In the genomic region with DNA sequence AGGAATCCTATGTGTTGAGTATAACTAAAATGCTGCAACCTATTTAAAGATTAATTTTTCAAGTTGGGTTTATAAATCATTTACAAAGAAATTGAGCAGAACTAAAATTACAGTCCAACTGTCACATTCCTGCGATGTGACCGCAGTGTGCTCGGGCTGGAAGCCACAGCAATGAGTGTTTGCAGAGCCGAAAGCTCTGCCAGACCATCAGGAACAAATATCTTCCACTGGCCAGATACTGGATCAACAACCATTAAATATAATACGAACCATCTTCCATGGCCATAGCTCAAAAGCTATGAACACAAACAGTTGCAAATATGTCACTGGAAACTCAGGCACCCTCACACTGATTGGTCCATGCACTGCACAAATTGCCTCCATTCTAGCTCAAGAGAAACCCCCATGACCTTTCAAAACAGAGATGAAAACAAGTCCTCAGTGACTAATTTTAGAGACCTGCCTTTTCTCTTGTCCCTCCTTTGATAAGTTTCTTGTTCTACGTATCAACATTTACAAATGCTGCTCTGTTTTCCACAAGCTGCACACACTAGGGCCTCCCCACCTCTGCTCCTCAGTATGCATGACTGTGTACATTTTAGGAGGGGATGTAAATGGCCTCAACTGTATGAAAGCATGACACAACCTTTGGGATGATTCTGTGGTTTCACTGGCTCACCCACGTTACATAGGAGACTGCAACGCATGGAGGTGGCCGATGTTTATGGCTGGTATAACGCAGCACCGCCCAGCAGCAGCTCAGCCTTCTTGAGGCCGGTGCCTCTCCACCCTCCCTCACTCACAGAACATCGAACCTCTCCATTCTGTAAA, we compare ENCODE assay signal across 8 cellular contexts.
DNase-seq lines count a peak whose midpoint lies in the region; ATAC-seq and TF ChIP-seq lines count a peak whose summit lies in the region.
"Had no signal": no experiment of that assay in that cellular context is flagged by ENCODE, and none has a peak within 500 bp of the region (broad histone marks: within the 10 kb centered on the region; RNA-seq: fewer than 3 reads in every experiment).

No MANE protein-coding gene starts in this region.

- H3K4me1 Mint-ChIP-seq in T-helper 2 cell treated with Interferon-gamma antibody and Interleukin-4, amounts not matched to agents 5 μg/mL and 100 μg/mL, for 36 hours (ENCODE audit: low read depth): peaks cover 19% of the 10 kb centered on the region

- DNase-seq in HS-5 (ENCODE audit: low read depth) (peak; percentile 32), GDM1 (lab: John Stamatoyannopoulos, UW) (no peak), occipital lobe (lab: John Stamatoyannopoulos, UW) (no peak)
- peak; percentile 67 for DNase-seq in T-helper 2 cell treated with Interferon-gamma antibody and Interleukin-4, amounts not matched to agents 5 μg/mL and 100 μg/mL, for 36 hours (ENCODE audit: low spot score)
- peak in 2 of 3 donors; percentile 2 to 8 for DNase-seq in stimulated activated CD4-positive, alpha-beta T cell treated with anti-CD3 and anti-CD28 coated beads, TNF-alpha, amount 100 ng/mL, for 48 hours (ENCODE audit: low read depth in 3 of 3)
- DNase-seq: T1000 had no signal

- TF ChIP-seq POLR2A in gastroesophageal sphincter (IDR thresholded peaks at IDR 0.05): no peak

- peaks cover 5% of the 10 kb centered on the region for H3K27me3 Mint-ChIP-seq in T-helper 2 cell treated with Interferon-gamma antibody and Interleukin-4, amounts not matched to agents 5 μg/mL and 100 μg/mL, for 36 hours (ENCODE audit: low read depth)

- ATAC-seq in gastroesophageal sphincter (peak; percentile 94), HG03039 (IDR thresholded peaks at IDR 0.05; ENCODE audit: unreplicated experiment) (no peak)

- TF ChIP-seq EP300 in gastroesophageal sphincter (IDR thresholded peaks at IDR 0.05): no peak

- H3K4me3 Mint-ChIP-seq in T-helper 2 cell treated with Interferon-gamma antibody and Interleukin-4, amounts not matched to agents 5 μg/mL and 100 μg/mL, for 36 hours: peak overlapping the region; percentile 71

- H3K27me3 ChIP-seq in gastroesophageal sphincter: no peaks in the 10 kb centered on the region

- peak overlapping the region; percentile 74 to 87 (median 76) for H3K27ac ChIP-seq in gastroesophageal sphincter

- H3K4me1 ChIP-seq in gastroesophageal sphincter: peaks cover 6 to 33% (median 9%) of the 10 kb centered on the region in 3 donors

- no peak for TF ChIP-seq CTCF in gastroesophageal sphincter (IDR thresholded peaks at IDR 0.05)

- H3K9me3 Mint-ChIP-seq in T-helper 2 cell treated with Interferon-gamma antibody and Interleukin-4, amounts not matched to agents 5 μg/mL and 100 μg/mL, for 36 hours: peaks cover 13% of the 10 kb centered on the region

- H3K4me3 ChIP-seq in gastroesophageal sphincter: no peak overlapping the region

- peaks cover 0 to 15% (median 0%) of the 10 kb centered on the region in 3 donors for H3K9me3 ChIP-seq in gastroesophageal sphincter

- peak overlapping the region; percentile 80 for H3K27ac Mint-ChIP-seq in T-helper 2 cell treated with Interferon-gamma antibody and Interleukin-4, amounts not matched to agents 5 μg/mL and 100 μg/mL, for 36 hours

- peaks cover 6% of the 10 kb centered on the region for H3K36me3 Mint-ChIP-seq in T-helper 2 cell treated with Interferon-gamma antibody and Interleukin-4, amounts not matched to agents 5 μg/mL and 100 μg/mL, for 36 hours (ENCODE audit: low read depth)

- 17 to 27% methylated on average over 6 to 12 of the region's 13 CpGs for WGBS in gastroesophageal sphincter (ENCODE audit: low coverage in 1 of 2), 2 donors

- H3K36me3 ChIP-seq in gastroesophageal sphincter: no peaks in the 10 kb centered on the region

Comparison
In these comparisons a context has a peak if more than half of its experiments do, and no peak if none do; other contexts are left out.
1. DNase-seq: peak in HS-5 (single experiment), T-helper 2 cell treated with Interferon-gamma antibody and Interleukin-4, amounts not matched to agents 5 μg/mL and 100 μg/mL, for 36 hours (single experiment) and stimulated activated CD4-positive, alpha-beta T cell treated with anti-CD3 and anti-CD28 coated beads, TNF-alpha, amount 100 ng/mL, for 48 hours (2 of 3); none in GDM1 (single experiment) and occipital lobe (single experiment).